Comparison of ENCODE assay signal across 8 cellular contexts in the genomic region with DNA sequence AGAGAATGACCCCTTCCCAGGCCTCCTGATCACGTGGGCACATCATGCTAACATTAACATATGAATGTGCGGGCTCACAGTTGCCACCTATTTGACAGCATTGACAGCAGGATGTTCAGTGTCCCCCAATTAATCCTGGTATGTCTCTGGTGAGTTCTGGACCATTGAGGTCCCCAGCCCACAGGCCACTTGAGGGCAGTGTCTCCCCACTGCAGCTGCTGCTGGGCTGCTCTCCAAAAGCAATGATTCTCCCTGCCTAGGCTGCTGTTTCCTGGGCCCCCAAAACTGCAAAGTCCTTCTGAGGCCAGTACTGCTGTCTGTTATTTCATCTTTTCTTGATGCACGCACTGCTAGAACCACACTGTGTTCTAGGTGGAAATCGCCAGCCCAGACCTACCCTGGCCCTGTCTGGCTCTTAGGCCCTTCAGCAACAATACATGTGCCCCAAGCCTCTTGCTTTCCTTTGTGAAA. TPM values are rescaled to one million over a fixed set of nuclear protein-coding genes. Genes with fewer than 3 reads are reported as not detected.
DNase-seq lines count a peak whose midpoint lies in the region; ATAC-seq and TF ChIP-seq lines count a peak whose summit lies in the region.

No MANE protein-coding gene starts in this region.

- in situ Hi-C loops in Panc1 (cut with HindIII; ENCODE audit: low pct_unique_long_range_greater_than_20kb, low sequenced_read_pairs): no loop called here

- TF ChIP-seq CTCF in AG04450 (IDR thresholded peaks at IDR 0.05; ENCODE audit: low read depth, low read length) (0 out of 2 replicates have a peak, but pooled peaks have one; percentile 16), HFF-Myc (IDR thresholded peaks at IDR 0.05; ENCODE audit: low read depth, low read length, missing control alignments) (peak; percentile 56), Panc1 (IDR thresholded peaks at IDR 0.05) (peak; percentile 53), foreskin fibroblast (IDR thresholded peaks at IDR 0.05; ENCODE audit: low read depth, low read length) (peak; percentile 24)

- no peak overlapping the region for H3K27ac ChIP-seq in AG04450 (ENCODE audit: low read depth, low read length)
- H3K27ac ChIP-seq in Panc1 (ENCODE audit: low read length): no peak overlapping the region

- no peaks in the 10 kb centered on the region for H3K36me3 ChIP-seq in Panc1 (ENCODE audit: control insufficient read depth, insufficient read depth, low read length)

- no TSS peak for BruUV-seq in Panc1 (replicated peaks; lab: Mats Ljungman, UMichigan)

- H3K9me3 ChIP-seq in AG04450 (ENCODE audit: control insufficient read depth, insufficient read depth, low read length): no peaks in the 10 kb centered on the region
- no peaks in the 10 kb centered on the region for H3K9me3 ChIP-seq in Panc1 (ENCODE audit: control insufficient read depth, insufficient read depth, low read depth, low read length)

- intact Hi-C loops in Panc1 (cut with micrococcal nuclease; ENCODE audit: unreplicated experiment) (no loop called here), posterior vena cava (cut with DNase I) (loop anchor here in 1 of 2 donors (10.0 kb wide), 1 partner anchor 278 kb away; no protein-coding TSS in a partner anchor)

- DNase-seq in AG04450 (ENCODE audit: low read depth, low spot score): no peak
- DNase-seq in HFF-Myc (ENCODE audit: extremely low read depth, low read depth): no peak
- no peak for DNase-seq in Panc1 (ENCODE audit: low read depth, low spot score)
- DNase-seq in foreskin fibroblast: no peak
- DNase-seq in posterior vena cava (ENCODE audit: low spot score): peak; percentile 80
- DNase-seq in foreskin melanocyte: no peak

- no peaks in the 10 kb centered on the region for H3K4me1 ChIP-seq in Panc1 (ENCODE audit: control insufficient read depth, insufficient read depth, low read length)

- ATAC-seq in Panc1 (no peak), GM21528 (IDR thresholded peaks at IDR 0.05; ENCODE audit: low FRiP score, unreplicated experiment) (no peak), HG02970 (IDR thresholded peaks at IDR 0.05; ENCODE audit: low FRiP score, unreplicated experiment) (no peak)

- POLR2A ChIA-PET in AG04450 (lab: Yijun Ruan, JAX): no interaction called here
- POLR2A ChIA-PET in Panc1 (lab: Charles Lee): no interaction called here

- no peak overlapping the region for H3K4me3 ChIP-seq in AG04450 (ENCODE audit: low read depth, low read length)
- H3K4me3 ChIP-seq in HFF-Myc (replicated peaks; ENCODE audit: low read depth, low read length): no peak overlapping the region
- no peak overlapping the region for H3K4me3 ChIP-seq in Panc1 (ENCODE audit: low read depth in 2 of 2, low read length in 2 of 2)
- H3K4me3 ChIP-seq in foreskin fibroblast (ENCODE audit: low read depth in 1 of 2, low read length in 2 of 2): no peak overlapping the region

- CTCF ChIA-PET in AG04450 (lab: Charles Lee): no interaction called here
- CTCF ChIA-PET in Panc1 (lab: Charles Lee): interaction anchor here (0.6 kb wide), 1 partner anchor 1698 kb away, joined by 3 read pairs; no protein-coding TSS in a partner anchor

- no peaks in the 10 kb centered on the region for H3K27me3 ChIP-seq in AG04450 (ENCODE audit: control insufficient read depth, insufficient read depth, low read length)
- no peaks in the 10 kb centered on the region; the same call in 1 of the 2 replicates for H3K27me3 ChIP-seq in Panc1 (ENCODE audit: control insufficient read depth, insufficient read depth, low read length)

RNA-seq across cellular contexts. Expression of a gene that starts 52.7 kb away (rescaled TPM):
- not detected in 2 replicates for polyA plus RNA-seq in AG04450 (2011; rRNA removed)
- not detected in 2 replicates for polyA minus RNA-seq in AG04450 (2011; rRNA and poly(A)+ RNA removed)
- total RNA-seq in Panc1 (2021; ENCODE audit: unreplicated experiment) (not detected), posterior vena cava (10 to 100 TPM in 1 of 2 donors, 1 to 10 TPM in 1; 8.7 to 26.8 TPM)
- not detected for polyA plus RNA-seq in Panc1 (2012; ENCODE audit: insufficient read length)
